1 cellular context compared by ENCODE assay signal in the genomic region with DNA sequence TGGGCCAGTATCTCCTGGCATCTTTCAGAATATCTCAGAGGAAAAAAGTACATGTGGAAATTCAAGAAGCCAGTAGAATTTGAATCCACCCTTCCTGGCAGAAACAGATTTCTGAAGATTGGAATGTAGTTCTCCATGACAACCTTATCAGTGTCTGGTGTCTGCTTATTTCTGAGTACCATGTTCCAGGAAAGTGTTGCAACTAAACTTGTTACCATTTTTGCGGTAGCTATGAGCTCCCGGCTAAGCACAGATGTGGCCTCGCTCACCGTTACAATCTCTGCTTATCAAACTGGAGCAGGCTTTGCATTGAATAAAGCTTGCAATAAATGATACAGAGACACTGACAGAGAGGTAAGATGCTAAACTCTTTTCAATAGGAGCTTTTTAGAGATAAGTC.
A peak's percentile ranks its signal among the peaks of the same experiment; 100 is the strongest.
TF ChIP-seq lines count a peak whose summit lies in the region.

No MANE protein-coding gene starts in this region.

TF ChIP-seq in K562, 482 proteins besides CTCF, POLR2A, EP300 and RAD21 (continued from another document and continues in another):
- no peak for TF ChIP-seq SRSF7 (optimal IDR thresholded peaks at IDR 0.05; ENCODE audit: low read depth, low read length)
- TF ChIP-seq ZNF384 (IDR thresholded peaks at IDR 0.05; ENCODE audit: low read depth, low read length): no peak
- 0 out of 2 replicates have a peak, but pooled peaks have one; percentile 44 for TF ChIP-seq CBFB (CRISPR knock-in tag; IDR thresholded peaks at IDR 0.05)
- TF ChIP-seq, protein P1, sequence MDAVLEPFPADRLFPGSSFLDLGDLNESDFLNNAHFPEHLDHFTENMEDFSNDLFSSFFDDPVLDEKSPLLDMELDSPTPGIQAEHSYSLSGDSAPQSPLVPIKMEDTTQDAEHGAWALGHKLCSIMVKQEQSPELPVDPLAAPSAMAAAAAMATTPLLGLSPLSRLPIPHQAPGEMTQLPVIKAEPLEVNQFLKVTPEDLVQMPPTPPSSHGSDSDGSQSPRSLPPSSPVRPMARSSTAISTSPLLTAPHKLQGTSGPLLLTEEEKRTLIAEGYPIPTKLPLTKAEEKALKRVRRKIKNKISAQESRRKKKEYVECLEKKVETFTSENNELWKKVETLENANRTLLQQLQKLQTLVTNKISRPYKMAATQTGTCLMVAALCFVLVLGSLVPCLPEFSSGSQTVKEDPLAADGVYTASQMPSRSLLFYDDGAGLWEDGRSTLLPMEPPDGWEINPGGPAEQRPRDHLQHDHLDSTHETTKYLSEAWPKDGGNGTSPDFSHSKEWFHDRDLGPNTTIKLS (IDR thresholded peaks at IDR 0.05; ENCODE audit: borderline replicate concordance, low read depth): no peak
- TF ChIP-seq POLR2B (IDR thresholded peaks at IDR 0.05; ENCODE audit: low read depth, partially characterized antibody): no peak
- TF ChIP-seq ZNF408 (CRISPR knock-in tag; IDR thresholded peaks at IDR 0.05; ENCODE audit: low read depth): no peak
- peak; percentile 66; the same call in 1 of the 2 replicates for TF ChIP-seq DDX20 (tag; IDR thresholded peaks at IDR 0.05; ENCODE audit: low read depth)
- 0 out of 2 replicates have a peak, but pooled peaks have one; percentile 62 for TF ChIP-seq CC2D1A (IDR thresholded peaks at IDR 0.05)
- TF ChIP-seq, protein P2, sequence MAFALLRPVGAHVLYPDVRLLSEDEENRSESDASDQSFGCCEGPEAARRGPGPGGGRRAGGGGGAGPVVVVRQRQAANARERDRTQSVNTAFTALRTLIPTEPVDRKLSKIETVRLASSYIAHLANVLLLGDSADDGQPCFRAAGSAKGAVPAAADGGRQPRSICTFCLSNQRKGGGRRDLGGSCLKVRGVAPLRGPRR (CRISPR knock-in tag; IDR thresholded peaks at IDR 0.05): no peak
- no peak for TF ChIP-seq ZNF507 (tag; conservative IDR thresholded peaks at IDR 0.05)
- TF ChIP-seq ARID2 (IDR thresholded peaks at IDR 0.05): no peak
- TF ChIP-seq ZNF23 (CRISPR knock-in tag; IDR thresholded peaks at IDR 0.05): no peak
- TF ChIP-seq, protein P3, sequence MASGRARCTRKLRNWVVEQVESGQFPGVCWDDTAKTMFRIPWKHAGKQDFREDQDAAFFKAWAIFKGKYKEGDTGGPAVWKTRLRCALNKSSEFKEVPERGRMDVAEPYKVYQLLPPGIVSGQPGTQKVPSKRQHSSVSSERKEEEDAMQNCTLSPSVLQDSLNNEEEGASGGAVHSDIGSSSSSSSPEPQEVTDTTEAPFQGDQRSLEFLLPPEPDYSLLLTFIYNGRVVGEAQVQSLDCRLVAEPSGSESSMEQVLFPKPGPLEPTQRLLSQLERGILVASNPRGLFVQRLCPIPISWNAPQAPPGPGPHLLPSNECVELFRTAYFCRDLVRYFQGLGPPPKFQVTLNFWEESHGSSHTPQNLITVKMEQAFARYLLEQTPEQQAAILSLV (tag; IDR thresholded peaks at IDR 0.05): peak; percentile 38; the same call in 1 of the 2 replicates
- TF ChIP-seq, protein P4, sequence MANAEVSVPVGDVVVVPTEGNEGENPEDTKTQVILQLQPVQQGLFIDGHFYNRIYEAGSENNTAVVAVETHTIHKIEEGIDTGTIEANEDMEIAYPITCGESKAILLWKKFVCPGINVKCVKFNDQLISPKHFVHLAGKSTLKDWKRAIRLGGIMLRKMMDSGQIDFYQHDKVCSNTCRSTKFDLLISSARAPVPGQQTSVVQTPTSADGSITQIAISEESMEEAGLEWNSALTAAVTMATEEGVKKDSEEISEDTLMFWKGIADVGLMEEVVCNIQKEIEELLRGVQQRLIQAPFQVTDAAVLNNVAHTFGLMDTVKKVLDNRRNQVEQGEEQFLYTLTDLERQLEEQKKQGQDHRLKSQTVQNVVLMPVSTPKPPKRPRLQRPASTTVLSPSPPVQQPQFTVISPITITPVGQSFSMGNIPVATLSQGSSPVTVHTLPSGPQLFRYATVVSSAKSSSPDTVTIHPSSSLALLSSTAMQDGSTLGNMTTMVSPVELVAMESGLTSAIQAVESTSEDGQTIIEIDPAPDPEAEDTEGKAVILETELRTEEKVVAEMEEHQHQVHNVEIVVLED (CRISPR knock-in tag; IDR thresholded peaks at IDR 0.05): no peak
- TF ChIP-seq, protein P5, sequence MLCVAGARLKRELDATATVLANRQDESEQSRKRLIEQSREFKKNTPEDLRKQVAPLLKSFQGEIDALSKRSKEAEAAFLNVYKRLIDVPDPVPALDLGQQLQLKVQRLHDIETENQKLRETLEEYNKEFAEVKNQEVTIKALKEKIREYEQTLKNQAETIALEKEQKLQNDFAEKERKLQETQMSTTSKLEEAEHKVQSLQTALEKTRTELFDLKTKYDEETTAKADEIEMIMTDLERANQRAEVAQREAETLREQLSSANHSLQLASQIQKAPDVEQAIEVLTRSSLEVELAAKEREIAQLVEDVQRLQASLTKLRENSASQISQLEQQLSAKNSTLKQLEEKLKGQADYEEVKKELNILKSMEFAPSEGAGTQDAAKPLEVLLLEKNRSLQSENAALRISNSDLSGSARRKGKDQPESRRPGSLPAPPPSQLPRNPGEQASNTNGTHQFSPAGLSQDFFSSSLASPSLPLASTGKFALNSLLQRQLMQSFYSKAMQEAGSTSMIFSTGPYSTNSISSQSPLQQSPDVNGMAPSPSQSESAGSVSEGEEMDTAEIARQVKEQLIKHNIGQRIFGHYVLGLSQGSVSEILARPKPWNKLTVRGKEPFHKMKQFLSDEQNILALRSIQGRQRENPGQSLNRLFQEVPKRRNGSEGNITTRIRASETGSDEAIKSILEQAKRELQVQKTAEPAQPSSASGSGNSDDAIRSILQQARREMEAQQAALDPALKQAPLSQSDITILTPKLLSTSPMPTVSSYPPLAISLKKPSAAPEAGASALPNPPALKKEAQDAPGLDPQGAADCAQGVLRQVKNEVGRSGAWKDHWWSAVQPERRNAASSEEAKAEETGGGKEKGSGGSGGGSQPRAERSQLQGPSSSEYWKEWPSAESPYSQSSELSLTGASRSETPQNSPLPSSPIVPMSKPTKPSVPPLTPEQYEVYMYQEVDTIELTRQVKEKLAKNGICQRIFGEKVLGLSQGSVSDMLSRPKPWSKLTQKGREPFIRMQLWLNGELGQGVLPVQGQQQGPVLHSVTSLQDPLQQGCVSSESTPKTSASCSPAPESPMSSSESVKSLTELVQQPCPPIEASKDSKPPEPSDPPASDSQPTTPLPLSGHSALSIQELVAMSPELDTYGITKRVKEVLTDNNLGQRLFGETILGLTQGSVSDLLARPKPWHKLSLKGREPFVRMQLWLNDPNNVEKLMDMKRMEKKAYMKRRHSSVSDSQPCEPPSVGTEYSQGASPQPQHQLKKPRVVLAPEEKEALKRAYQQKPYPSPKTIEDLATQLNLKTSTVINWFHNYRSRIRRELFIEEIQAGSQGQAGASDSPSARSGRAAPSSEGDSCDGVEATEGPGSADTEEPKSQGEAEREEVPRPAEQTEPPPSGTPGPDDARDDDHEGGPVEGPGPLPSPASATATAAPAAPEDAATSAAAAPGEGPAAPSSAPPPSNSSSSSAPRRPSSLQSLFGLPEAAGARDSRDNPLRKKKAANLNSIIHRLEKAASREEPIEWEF (CRISPR knock-in tag; IDR thresholded peaks at IDR 0.05): peak; percentile 68; the same call in 1 of the 2 replicates
- no peak for TF ChIP-seq MCM3 (IDR thresholded peaks at IDR 0.05)
- no peak for TF ChIP-seq GABPB2 (CRISPR knock-in tag; conservative IDR thresholded peaks at IDR 0.05)
- TF ChIP-seq GATAD2A (IDR thresholded peaks at IDR 0.05): no peak
- peak; percentile 78 for TF ChIP-seq POLR2AphosphoS5 (IDR thresholded peaks at IDR 0.05; ENCODE audit: control insufficient read depth, insufficient read depth, low read depth, low read length)
- TF ChIP-seq ZNF212 (CRISPR knock-in tag; IDR thresholded peaks at IDR 0.05): no peak
- TF ChIP-seq, protein P6, sequence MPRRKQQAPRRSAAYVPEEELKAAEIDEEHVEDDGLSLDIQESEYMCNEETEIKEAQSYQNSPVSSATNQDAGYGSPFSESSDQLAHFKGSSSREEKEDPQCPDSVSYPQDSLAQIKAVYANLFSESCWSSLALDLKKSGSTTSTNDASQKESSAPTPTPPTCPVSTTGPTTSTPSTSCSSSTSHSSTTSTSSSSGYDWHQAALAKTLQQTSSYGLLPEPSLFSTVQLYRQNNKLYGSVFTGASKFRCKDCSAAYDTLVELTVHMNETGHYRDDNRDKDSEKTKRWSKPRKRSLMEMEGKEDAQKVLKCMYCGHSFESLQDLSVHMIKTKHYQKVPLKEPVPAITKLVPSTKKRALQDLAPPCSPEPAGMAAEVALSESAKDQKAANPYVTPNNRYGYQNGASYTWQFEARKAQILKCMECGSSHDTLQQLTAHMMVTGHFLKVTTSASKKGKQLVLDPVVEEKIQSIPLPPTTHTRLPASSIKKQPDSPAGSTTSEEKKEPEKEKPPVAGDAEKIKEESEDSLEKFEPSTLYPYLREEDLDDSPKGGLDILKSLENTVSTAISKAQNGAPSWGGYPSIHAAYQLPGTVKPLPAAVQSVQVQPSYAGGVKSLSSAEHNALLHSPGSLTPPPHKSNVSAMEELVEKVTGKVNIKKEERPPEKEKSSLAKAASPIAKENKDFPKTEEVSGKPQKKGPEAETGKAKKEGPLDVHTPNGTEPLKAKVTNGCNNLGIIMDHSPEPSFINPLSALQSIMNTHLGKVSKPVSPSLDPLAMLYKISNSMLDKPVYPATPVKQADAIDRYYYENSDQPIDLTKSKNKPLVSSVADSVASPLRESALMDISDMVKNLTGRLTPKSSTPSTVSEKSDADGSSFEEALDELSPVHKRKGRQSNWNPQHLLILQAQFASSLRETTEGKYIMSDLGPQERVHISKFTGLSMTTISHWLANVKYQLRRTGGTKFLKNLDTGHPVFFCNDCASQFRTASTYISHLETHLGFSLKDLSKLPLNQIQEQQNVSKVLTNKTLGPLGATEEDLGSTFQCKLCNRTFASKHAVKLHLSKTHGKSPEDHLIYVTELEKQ (CRISPR knock-in tag; IDR thresholded peaks at IDR 0.05): no peak
- peak; percentile 97 for TF ChIP-seq TAL1 (IDR thresholded peaks at IDR 0.05)
- TF ChIP-seq CBX8 (IDR thresholded peaks at IDR 0.05; ENCODE audit: borderline replicate concordance, extremely low read depth, low read depth, low read length, poor library complexity, severe bottlenecking): no peak
- no peak for TF ChIP-seq JUN (IDR thresholded peaks at IDR 0.05; ENCODE audit: borderline replicate concordance, low read depth, low read length)
- no peak for TF ChIP-seq JUN (CRISPR knock-in tag; IDR thresholded peaks at IDR 0.05; ENCODE audit: borderline replicate concordance)
- TF ChIP-seq RCOR1 (IDR thresholded peaks at IDR 0.05; ENCODE audit: borderline replicate concordance in 1 of 2, low read depth in 2 of 2, low read length in 2 of 2): peak; percentile 97 to 100
- TF ChIP-seq SIN3A (IDR thresholded peaks at IDR 0.05; ENCODE audit: borderline replicate concordance in 2 of 2, control insufficient read depth in 1 of 2, low read depth in 2 of 2, low read length in 2 of 2): no peak
- peak; percentile 94 for TF ChIP-seq SOX6 (IDR thresholded peaks at IDR 0.05)
- TF ChIP-seq SRF (CRISPR knock-in tag; IDR thresholded peaks at IDR 0.05): peak in 1 of 2 experiments; percentile 51; a peak in 2 of 4 replicates
- TF ChIP-seq, protein P7, sequence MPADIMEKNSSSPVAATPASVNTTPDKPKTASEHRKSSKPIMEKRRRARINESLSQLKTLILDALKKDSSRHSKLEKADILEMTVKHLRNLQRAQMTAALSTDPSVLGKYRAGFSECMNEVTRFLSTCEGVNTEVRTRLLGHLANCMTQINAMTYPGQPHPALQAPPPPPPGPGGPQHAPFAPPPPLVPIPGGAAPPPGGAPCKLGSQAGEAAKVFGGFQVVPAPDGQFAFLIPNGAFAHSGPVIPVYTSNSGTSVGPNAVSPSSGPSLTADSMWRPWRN (IDR thresholded peaks at IDR 0.05; ENCODE audit: low read depth): peak; percentile 92
- no peak for TF ChIP-seq PHF8 (IDR thresholded peaks at IDR 0.05; ENCODE audit: borderline replicate concordance, low read length)
- TF ChIP-seq FOXA3 (CRISPR knock-in tag; conservative IDR thresholded peaks at IDR 0.05 in 1 of 2, IDR thresholded peaks at IDR 0.05 in 1 of 2): no peak
- TF ChIP-seq TAF15 (IDR thresholded peaks at IDR 0.05; ENCODE audit: low read depth, low read length): no peak
- TF ChIP-seq GTF2F1 (IDR thresholded peaks at IDR 0.05; ENCODE audit: low read depth, low read length): no peak
- TF ChIP-seq, protein P8, sequence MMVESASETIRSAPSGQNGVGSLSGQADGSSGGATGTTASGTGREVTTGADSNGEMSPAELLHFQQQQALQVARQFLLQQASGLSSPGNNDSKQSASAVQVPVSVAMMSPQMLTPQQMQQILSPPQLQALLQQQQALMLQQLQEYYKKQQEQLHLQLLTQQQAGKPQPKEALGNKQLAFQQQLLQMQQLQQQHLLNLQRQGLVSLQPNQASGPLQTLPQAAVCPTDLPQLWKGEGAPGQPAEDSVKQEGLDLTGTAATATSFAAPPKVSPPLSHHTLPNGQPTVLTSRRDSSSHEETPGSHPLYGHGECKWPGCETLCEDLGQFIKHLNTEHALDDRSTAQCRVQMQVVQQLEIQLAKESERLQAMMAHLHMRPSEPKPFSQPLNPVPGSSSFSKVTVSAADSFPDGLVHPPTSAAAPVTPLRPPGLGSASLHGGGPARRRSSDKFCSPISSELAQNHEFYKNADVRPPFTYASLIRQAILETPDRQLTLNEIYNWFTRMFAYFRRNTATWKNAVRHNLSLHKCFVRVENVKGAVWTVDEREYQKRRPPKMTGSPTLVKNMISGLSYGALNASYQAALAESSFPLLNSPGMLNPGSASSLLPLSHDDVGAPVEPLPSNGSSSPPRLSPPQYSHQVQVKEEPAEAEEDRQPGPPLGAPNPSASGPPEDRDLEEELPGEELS (CRISPR knock-in tag; IDR thresholded peaks at IDR 0.05; ENCODE audit: borderline replicate concordance): no peak
- TF ChIP-seq, protein P9, sequence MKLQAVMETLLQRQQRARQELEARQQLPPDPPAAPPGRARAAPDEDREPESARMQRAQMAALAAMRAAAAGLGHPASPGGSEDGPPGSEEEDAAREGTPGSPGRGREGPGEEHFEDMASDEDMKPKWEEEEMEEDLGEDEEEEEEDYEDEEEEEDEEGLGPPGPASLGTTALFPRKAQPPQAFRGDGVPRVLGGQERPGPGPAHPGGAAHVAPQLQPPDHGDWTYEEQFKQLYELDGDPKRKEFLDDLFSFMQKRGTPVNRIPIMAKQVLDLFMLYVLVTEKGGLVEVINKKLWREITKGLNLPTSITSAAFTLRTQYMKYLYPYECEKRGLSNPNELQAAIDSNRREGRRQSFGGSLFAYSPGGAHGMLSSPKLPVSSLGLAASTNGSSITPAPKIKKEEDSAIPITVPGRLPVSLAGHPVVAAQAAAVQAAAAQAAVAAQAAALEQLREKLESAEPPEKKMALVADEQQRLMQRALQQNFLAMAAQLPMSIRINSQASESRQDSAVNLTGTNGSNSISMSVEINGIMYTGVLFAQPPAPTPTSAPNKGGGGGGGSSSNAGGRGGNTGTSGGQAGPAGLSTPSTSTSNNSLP (IDR thresholded peaks at IDR 0.05; ENCODE audit: borderline replicate concordance, low read depth, low read length): no peak
- TF ChIP-seq ZNF197 (CRISPR knock-in tag; IDR thresholded peaks at IDR 0.05; ENCODE audit: low read depth): peak; percentile 90; the same call in 1 of the 2 replicates
- TF ChIP-seq, protein P10, sequence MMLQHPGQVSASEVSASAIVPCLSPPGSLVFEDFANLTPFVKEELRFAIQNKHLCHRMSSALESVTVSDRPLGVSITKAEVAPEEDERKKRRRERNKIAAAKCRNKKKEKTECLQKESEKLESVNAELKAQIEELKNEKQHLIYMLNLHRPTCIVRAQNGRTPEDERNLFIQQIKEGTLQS (IDR thresholded peaks at IDR 0.05): peak; percentile 63; the same call in 1 of the 2 replicates
- TF ChIP-seq, protein P10 (CRISPR knock-in tag; conservative IDR thresholded peaks at IDR 0.05): no peak
- TF ChIP-seq TSC22D4 (tag; IDR thresholded peaks at IDR 0.05): no peak
- no peak for TF ChIP-seq RHOXF2B (CRISPR knock-in tag; conservative IDR thresholded peaks at IDR 0.05)
- peak; percentile 97 for TF ChIP-seq STAT5A (IDR thresholded peaks at IDR 0.05; ENCODE audit: borderline replicate concordance, low read length)
- no peak for TF ChIP-seq ZNF146 (CRISPR knock-in tag; IDR thresholded peaks at IDR 0.05; ENCODE audit: unreplicated experiment)
